14 cellular contexts compared by ENCODE assay signal in the genomic region with DNA sequence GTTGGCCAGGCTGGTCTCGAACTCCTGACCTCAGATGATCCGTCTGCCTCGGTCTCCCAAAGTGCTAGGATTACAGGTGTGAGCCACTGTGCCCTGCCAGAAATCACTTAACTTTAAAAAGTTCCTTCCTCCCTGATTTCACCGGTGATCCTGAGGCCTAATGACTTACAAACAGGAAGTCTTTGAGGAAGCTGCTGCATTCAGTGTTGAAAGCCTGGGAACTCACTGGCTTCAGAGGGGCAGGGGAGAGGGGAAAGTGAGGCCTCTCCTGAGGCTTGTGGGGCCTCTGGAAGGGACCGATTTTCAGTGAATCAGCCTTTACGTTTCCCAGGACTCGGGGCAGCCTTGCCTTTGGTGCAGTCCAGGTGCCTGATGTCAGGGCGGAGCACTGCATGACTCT. TPM values are rescaled to one million over a fixed set of nuclear protein-coding genes. Genes with fewer than 3 reads are reported as not detected.
"Had no signal": no experiment of that assay in that cellular context is flagged by ENCODE, and none has a peak within 500 bp of the region (broad histone marks: within the 10 kb centered on the region; RNA-seq: fewer than 3 reads in every experiment).

No MANE protein-coding gene starts in this region.

- H3K27ac Mint-ChIP-seq: natural killer cell treated with Interleukin-12 subunit alpha and Interleukin-12 subunit beta and Interleukin-15 and Interleukin-18, amount 100 ng/mL, for 72 hours; stimulated activated naive CD8-positive, alpha-beta T cell treated with anti-CD3 and anti-CD28 coated beads, Interleukin-15, Interleukin-2, amounts not matched to agents 100 ng/mL and 50 ng/mL, for 24 hours; T-helper 2 cell treated with Interferon-gamma antibody and Interleukin-4, amounts not matched to agents 5 μg/mL and 100 μg/mL, for 36 hours had no signal

- H3K9me3 ChIP-seq: lower lobe of right lung, testis had no signal

- H3K4me3 Mint-ChIP-seq: natural killer cell treated with Interleukin-12 subunit alpha and Interleukin-12 subunit beta and Interleukin-15 and Interleukin-18, amount 100 ng/mL, for 72 hours; stimulated activated naive CD8-positive, alpha-beta T cell treated with anti-CD3 and anti-CD28 coated beads, Interleukin-15, Interleukin-2, amounts not matched to agents 100 ng/mL and 50 ng/mL, for 24 hours; T-helper 2 cell treated with Interferon-gamma antibody and Interleukin-4, amounts not matched to agents 5 μg/mL and 100 μg/mL, for 36 hours had no signal

- H3K27ac ChIP-seq: coronary artery, hepatocyte, lower lobe of right lung, testis had no signal

- H3K4me1 ChIP-seq: lower lobe of right lung, testis had no signal

- H3K36me3 Mint-ChIP-seq: natural killer cell treated with Interleukin-12 subunit alpha and Interleukin-12 subunit beta and Interleukin-15 and Interleukin-18, amount 100 ng/mL, for 72 hours had no signal

- H3K4me3 ChIP-seq: coronary artery, hepatocyte, lower lobe of right lung, testis had no signal

- DNase-seq: activated CD4-positive, alpha-beta T cell treated with anti-CD3 and anti-CD28 coated beads, Interleukin-2, amount 50 U/mL, for 4 hours; activated CD4-positive, CD25-positive, alpha-beta regulatory T cell treated with anti-CD3 and anti-CD28 coated beads, Interleukin-2, amount 50 U/mL, for 72 hours; activated naive CD4-positive, alpha-beta T cell treated with anti-CD3 and anti-CD28 coated beads, Interleukin-2, amount 50 U/mL, for 16 hours; activated T-cell treated with anti-CD3 and anti-CD28 coated beads, Interleukin-2, amount 50 U/mL, for 1 hour; caudate nucleus; effector CD8-positive, alpha-beta T cell; lower lobe of right lung; stimulated activated CD4-positive, alpha-beta T cell treated with anti-CD3 and anti-CD28 coated beads, Interleukin-4, amount 100 ng/mL, for 1 hour; testis had no signal

- H3K27me3 ChIP-seq: hepatocyte, testis had no signal

- H3K9me3 Mint-ChIP-seq: natural killer cell treated with Interleukin-12 subunit alpha and Interleukin-12 subunit beta and Interleukin-15 and Interleukin-18, amount 100 ng/mL, for 72 hours; stimulated activated naive CD8-positive, alpha-beta T cell treated with anti-CD3 and anti-CD28 coated beads, Interleukin-15, Interleukin-2, amounts not matched to agents 100 ng/mL and 50 ng/mL, for 24 hours; T-helper 2 cell treated with Interferon-gamma antibody and Interleukin-4, amounts not matched to agents 5 μg/mL and 100 μg/mL, for 36 hours had no signal

- H3K36me3 ChIP-seq: lower lobe of right lung had no signal

RNA-seq across cellular contexts. Expression of a gene that starts 30.2 kb away (rescaled TPM):
- total RNA-seq: natural killer cell treated with Interleukin-12 subunit alpha and Interleukin-12 subunit beta and Interleukin-15 and Interleukin-18, amount 100 ng/mL, for 72 hours had no signal
